29 cellular contexts compared by ENCODE assay signal in the genomic region with DNA sequence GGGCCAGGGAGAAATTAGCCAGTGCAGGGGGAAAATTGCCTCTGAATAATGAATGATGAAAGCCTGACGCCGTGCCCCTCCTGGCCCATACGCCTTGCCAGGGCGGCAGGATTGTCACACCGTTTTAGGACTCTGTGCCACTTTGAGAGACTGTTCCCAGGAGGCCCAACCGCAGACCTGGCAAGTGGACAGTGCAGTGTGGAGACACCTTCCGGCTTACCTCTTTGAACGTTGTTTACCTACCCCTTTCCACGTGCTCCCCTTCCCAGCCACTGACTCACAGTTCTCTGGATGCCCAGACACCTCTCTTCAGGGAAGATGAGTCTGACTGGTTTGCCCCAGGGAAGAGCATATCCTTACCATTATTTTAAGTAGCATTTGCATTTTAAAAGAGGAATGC.
DNase-seq lines count a peak whose midpoint lies in the region; ATAC-seq, FAIRE-seq and TF ChIP-seq lines count a peak whose summit lies in the region.
"Had no signal": no experiment of that assay in that cellular context is flagged by ENCODE, and none has a peak within 500 bp of the region (broad histone marks: within the 10 kb centered on the region; RNA-seq: fewer than 3 reads in every experiment).

No MANE protein-coding gene starts in this region.

- no peak for ATAC-seq in HG02759 (IDR thresholded peaks at IDR 0.05; ENCODE audit: unreplicated experiment)
- ATAC-seq: activated CD8-positive, alpha-beta T cell treated with anti-CD3 and anti-CD28 coated beads, Interleukin-2, amount 10 ng/mL, durations not matched to agents 7 days and 5 days; activated naive CD8-positive, alpha-beta T cell treated with anti-CD3 and anti-CD28 coated beads, Interleukin-2, amount 50 U/mL, for 24 hours; left ventricle myocardium superior; natural killer cell; sciatic nerve had no signal

- peaks cover 25% of the 10 kb centered on the region for H3K9me3 Mint-ChIP-seq in nephron progenitor cell
- H3K9me3 Mint-ChIP-seq: HFFc6 had no signal

- H3K9me3 ChIP-seq in kidney (ENCODE audit: control insufficient read depth in 1 of 2, low read length in 2 of 2): no peaks in the 10 kb centered on the region
- H3K9me3 ChIP-seq: SJSA1, thyroid gland had no signal

- no peak for FAIRE-seq in kidney (lab: Jason Lieb, UNC)

- H3K4me3 ChIP-seq in kidney (ENCODE audit: low read length in 2 of 2): no peak overlapping the region
- H3K4me3 ChIP-seq: SJSA1, thyroid gland had no signal

- intact Hi-C loops in kidney (cut with DNase I): no loop called here

- H3K4me1 Mint-ChIP-seq in nephron progenitor cell: no peaks in the 10 kb centered on the region
- H3K4me1 Mint-ChIP-seq: activated naive CD8-positive, alpha-beta T cell treated with anti-CD3 and anti-CD28 coated beads, Interleukin-2, amount 50 U/mL, for 24 hours; natural killer cell had no signal

- H3K36me3 Mint-ChIP-seq in nephron progenitor cell (ENCODE audit: low read depth): peaks cover 51% of the 10 kb centered on the region
- H3K36me3 Mint-ChIP-seq: natural killer cell had no signal

- TF ChIP-seq CTCF in nephron progenitor cell (IDR thresholded peaks at IDR 0.05): no peak
- TF ChIP-seq CTCF in kidney (IDR thresholded peaks at IDR 0.05; ENCODE audit: borderline replicate concordance, extremely low read depth, insufficient read depth): no peak

- H3K36me3 ChIP-seq in kidney (ENCODE audit: control insufficient read depth in 1 of 2, insufficient read depth in 2 of 2, low read length in 2 of 2): no peaks in the 10 kb centered on the region
- H3K36me3 ChIP-seq: SJSA1, thyroid gland had no signal

- no peak overlapping the region for H3K27ac ChIP-seq in kidney (ENCODE audit: low read depth in 2 of 2, low read length in 2 of 2)
- H3K27ac ChIP-seq: parathyroid adenoma, SJSA1, thyroid gland had no signal

- H3K27me3 Mint-ChIP-seq in nephron progenitor cell (ENCODE audit: low read depth, poor library complexity): peaks cover 4% of the 10 kb centered on the region

- no peak overlapping the region for H3K9ac ChIP-seq in kidney (ENCODE audit: low read length in 2 of 2)
- H3K9ac ChIP-seq: parathyroid adenoma had no signal

- H3K4me3 Mint-ChIP-seq in nephron progenitor cell: no peak overlapping the region
- H3K4me3 Mint-ChIP-seq: activated CD8-positive, alpha-beta T cell treated with anti-CD3 and anti-CD28 coated beads, Interleukin-2, amount 10 ng/mL, durations not matched to agents 7 days and 5 days; activated naive CD8-positive, alpha-beta T cell treated with anti-CD3 and anti-CD28 coated beads, Interleukin-2, amount 50 U/mL, for 24 hours; HFFc6; natural killer cell; stimulated activated naive CD8-positive, alpha-beta T cell treated with anti-CD3 and anti-CD28 coated beads, Interleukin-15, Interleukin-2, amounts not matched to agents 100 ng/mL and 50 ng/mL, for 24 hours had no signal

- no peaks in the 10 kb centered on the region for H3K4me1 ChIP-seq in kidney (ENCODE audit: control insufficient read depth in 1 of 2, insufficient read depth in 1 of 2, low read depth in 1 of 2, low read length in 2 of 2)
- H3K4me1 ChIP-seq: parathyroid adenoma, SJSA1, thyroid gland had no signal

- H3K27ac Mint-ChIP-seq in nephron progenitor cell: peak overlapping the region; percentile 51
- H3K27ac Mint-ChIP-seq: activated CD8-positive, alpha-beta T cell treated with anti-CD3 and anti-CD28 coated beads, Interleukin-2, amount 10 ng/mL, durations not matched to agents 7 days and 5 days; activated naive CD8-positive, alpha-beta T cell treated with anti-CD3 and anti-CD28 coated beads, Interleukin-2, amount 50 U/mL, for 24 hours; HFFc6; natural killer cell; stimulated activated naive CD8-positive, alpha-beta T cell treated with anti-CD3 and anti-CD28 coated beads, Interleukin-15, Interleukin-2, amounts not matched to agents 100 ng/mL and 50 ng/mL, for 24 hours had no signal

- DNase-seq in DMS153 (lab: John Stamatoyannopoulos, UW) (peak; percentile 72), NCI-H2029 (lab: John Stamatoyannopoulos, UW) (peak; percentile 80), SW480 (ENCODE audit: low spot score) (peak; percentile 43), nephron progenitor cell (no peak), NCI-H82 (lab: John Stamatoyannopoulos, UW) (no peak), NCI-H226 (no peak), kidney (no peak)
- DNase-seq: activated CD8-positive, alpha-beta T cell treated with anti-CD3 and anti-CD28 coated beads, Interleukin-2, amount 10 ng/mL, durations not matched to agents 7 days and 5 days; activated gamma-delta T cell; activated naive CD8-positive, alpha-beta T cell treated with anti-CD3 and anti-CD28 coated beads, Interleukin-2, amount 50 U/mL, for 24 hours; activated T-cell treated with anti-CD3 and anti-CD28 coated beads for 4 hours; C1 segment of cervical spinal cord; effector CD4-positive, alpha-beta T cell; foreskin fibroblast; GDM1; HFFc6; KG1; left ventricle myocardium superior; midbrain; natural killer cell; NCI-H146; NCI-H2171; OCI-M1; thyroid gland had no signal

Comparison
In these comparisons a context has a peak if more than half of its experiments do, and no peak if none do; other contexts are left out.
1. DNase-seq: peak in DMS153 (single experiment), NCI-H2029 (single experiment) and SW480 (single experiment); none in nephron progenitor cell (single experiment), NCI-H82 (single experiment), NCI-H226 (single experiment) and kidney (single experiment).